In genomic region chr17:79777844-79778503, GRCh38 we compare ENCODE assay signal across 8 cellular contexts. TPM values are rescaled to one million over a fixed set of nuclear protein-coding genes. Genes with fewer than 3 reads are reported as not detected.
DNase-seq lines count a peak whose midpoint lies in the region; ATAC-seq and TF ChIP-seq lines count a peak whose summit lies in the region.

TSS of gene CBX2 (plus strand) at chr17:79778148. CDS start at chr17:79778236, 88 bp downstream.

- ATAC-seq in CD8-positive, alpha-beta T cell = peak; percentile 86
- ATAC-seq in GM21367 (IDR thresholded peaks at IDR 0.05; ENCODE audit: unreplicated experiment) = peak; percentile 46

- peak; percentile 60 to 86 (median 73) for DNase-seq in CD8-positive, alpha-beta T cell
- DNase-seq in LHCN-M2 (ENCODE audit: low read depth) (peak; percentile 51), T follicular helper cell (ENCODE audit: low read depth) (peak; percentile 63), left ventricle myocardium inferior (peak; percentile 79), prostate gland (ENCODE audit: low spot score) (peak; percentile 61), ureter (ENCODE audit: low spot score) (peak; percentile 74)
- DNase-seq in activated naive CD8-positive, alpha-beta T cell treated with anti-CD3 and anti-CD28 coated beads, Interleukin-2, amount 50 U/mL, for 16 hours (ENCODE audit: low read depth, low spot score) = peak; percentile 52

- H3K27ac ChIP-seq in CD8-positive, alpha-beta T cell (ENCODE audit: low read depth, low read length) = no peak within 1 kb of the TSS
- H3K27ac ChIP-seq in left ventricle myocardium inferior (replicated peaks) (peak within 1 kb of the TSS; percentile 85), prostate gland (peak within 1 kb of the TSS in 1 of 2 donors; percentile 23)

- H3K4me3 ChIP-seq in CD8-positive, alpha-beta T cell (ENCODE audit: low read depth, low read length) = peak within 1 kb of the TSS; percentile 44
- H3K4me3 ChIP-seq in left ventricle myocardium inferior (peak within 1 kb of the TSS; percentile 91), prostate gland (peak within 1 kb of the TSS; percentile 37 to 54)

- no peak for TF ChIP-seq CTCF in CD8-positive, alpha-beta T cell (IDR thresholded peaks at IDR 0.05)
- TF ChIP-seq CTCF in left ventricle myocardium inferior (IDR thresholded peaks at IDR 0.05; ENCODE audit: borderline replicate concordance) = no peak
- TF ChIP-seq CTCF in prostate gland (IDR thresholded peaks at IDR 0.05) = no peak

- peak within 1 kb of the TSS; percentile 83 for H3K4me3 Mint-ChIP-seq in CD8-positive, alpha-beta T cell

- no peaks in the 10 kb centered on the region for H3K9me3 Mint-ChIP-seq in CD8-positive, alpha-beta T cell

- H3K27me3 ChIP-seq in CD8-positive, alpha-beta T cell (ENCODE audit: insufficient read depth, low read length) = peaks cover 20% of the 10 kb centered on the region
- peaks cover 68% of the 10 kb centered on the region for H3K27me3 ChIP-seq in left ventricle myocardium inferior (ENCODE audit: low read depth)
- H3K27me3 ChIP-seq in prostate gland (replicated peaks; ENCODE audit: insufficient read depth) = peaks cover 5% of the 10 kb centered on the region

- under 1% methylated on average over 21 of the region's 101 CpGs for WGBS in prostate gland

- peaks cover 34% of the 10 kb centered on the region for H3K4me1 ChIP-seq in CD8-positive, alpha-beta T cell (ENCODE audit: insufficient read depth, low read length)
- H3K4me1 ChIP-seq in left ventricle myocardium inferior (peaks cover 29% of the 10 kb centered on the region), prostate gland (replicated peaks) (peaks cover 7% of the 10 kb centered on the region)

- no peak within 1 kb of the TSS for H3K27ac Mint-ChIP-seq in CD8-positive, alpha-beta T cell

- H3K36me3 ChIP-seq in CD8-positive, alpha-beta T cell (ENCODE audit: insufficient read depth, low read length) = no peaks in the 10 kb centered on the region
- H3K36me3 ChIP-seq in left ventricle myocardium inferior (no peaks in the 10 kb centered on the region), prostate gland (no peaks in the 10 kb centered on the region)

- POLR2A ChIA-PET in CD8-positive, alpha-beta T cell (lab: Charles Lee) = interaction anchor here (0.8 to 1.2 kb wide), 2 partner anchors 19 to 62 kb away, joined by 4 read pairs; partner anchors contain the start of genes CBX4 and CBX8

- TF ChIP-seq POLR2A in prostate gland (IDR thresholded peaks at IDR 0.05) = no peak

- peaks cover 45% of the 10 kb centered on the region for H3K27me3 Mint-ChIP-seq in CD8-positive, alpha-beta T cell (ENCODE audit: low read depth)

- H3K4me1 Mint-ChIP-seq in CD8-positive, alpha-beta T cell (ENCODE audit: low read depth) = peaks cover 34% of the 10 kb centered on the region

- intact Hi-C loops in CD8-positive, alpha-beta T cell (cut with DNase I, micrococcal nuclease) = loop anchor here (1.0 to 5.0 kb wide), 5 partner anchors 19 to 369 kb away; partner anchors contain the start of genes CBX8 (in 2 of the 2) and EIF4A3 (in 1 of the 2)
- intact Hi-C loops in left ventricle myocardium inferior (cut with micrococcal nuclease) (no loop called here), prostate gland (cut with DNase I) (no loop called here)

- H3K36me3 Mint-ChIP-seq in CD8-positive, alpha-beta T cell = no peaks in the 10 kb centered on the region

- H3K9me3 ChIP-seq in CD8-positive, alpha-beta T cell (ENCODE audit: low read length) = no peaks in the 10 kb centered on the region
- no peaks in the 10 kb centered on the region for H3K9me3 ChIP-seq in left ventricle myocardium inferior (replicated peaks)
- H3K9me3 ChIP-seq in prostate gland = no peaks in the 10 kb centered on the region

- CTCF ChIA-PET in CD8-positive, alpha-beta T cell (lab: Charles Lee) = interaction anchor here (0.9 to 2.0 kb wide), 6 partner anchors 8 to 63 kb away, joined by 3 to 9 read pairs (median 4); no protein-coding TSS in a partner anchor

RNA-seq across cellular contexts. Expression of gene CBX2, which starts in this region (rescaled TPM):
- under 1 TPM; 0.14 to 0.56 TPM for total RNA-seq in CD8-positive, alpha-beta T cell
- total RNA-seq in LHCN-M2 (2014; rRNA removed) (6.7 and 6.8 TPM in 2 replicates), left ventricle myocardium inferior (2.6 TPM), prostate gland (10 to 100 TPM in 1 of 2 donors, 1 to 10 TPM in 1; 2.0 to 17.0 TPM), ureter (3.8 TPM)
- 4.6 TPM for polyA plus RNA-seq in LHCN-M2 (2012)

Comparison
In these comparisons a context has a peak if more than half of its experiments do, and no peak if none do; other contexts are left out.
1. Peak in DNase-seq, ATAC-seq and H3K4me3 ChIP-seq in CD8-positive, alpha-beta T cell; RNA of the gene not detected or under 1 TPM.
2. intact Hi-C loops: an anchor here in CD8-positive, alpha-beta T cell (1.0 to 5.0 kb wide); none called in left ventricle myocardium inferior and prostate gland.